1 cellular context compared by ENCODE assay signal in the genomic region with DNA sequence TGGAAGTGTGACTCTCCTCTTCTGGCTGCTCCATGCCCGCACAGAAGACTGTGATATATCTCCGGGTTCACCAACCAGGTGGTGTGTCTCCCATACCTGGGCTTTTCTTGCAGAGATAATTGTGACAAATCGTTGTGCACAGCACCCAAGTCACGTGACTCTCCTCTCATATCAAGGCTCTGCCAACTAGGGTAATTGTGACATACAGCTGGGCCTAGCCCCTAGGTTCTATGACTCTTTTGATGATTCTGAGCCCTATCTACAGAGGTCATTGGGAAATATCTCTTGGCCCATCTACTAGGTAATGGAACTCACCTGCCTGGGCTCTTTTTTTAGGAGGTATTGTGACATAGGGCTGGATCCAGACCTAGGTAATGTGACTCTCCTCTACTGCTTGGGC.
A peak's percentile ranks its signal among the peaks of the same experiment; 100 is the strongest.
TF ChIP-seq lines count a peak whose summit lies in the region.

No MANE protein-coding gene starts in this region.

TF ChIP-seq in K562, 482 proteins besides CTCF, POLR2A, EP300 and RAD21:
- TF ChIP-seq, protein P1, sequence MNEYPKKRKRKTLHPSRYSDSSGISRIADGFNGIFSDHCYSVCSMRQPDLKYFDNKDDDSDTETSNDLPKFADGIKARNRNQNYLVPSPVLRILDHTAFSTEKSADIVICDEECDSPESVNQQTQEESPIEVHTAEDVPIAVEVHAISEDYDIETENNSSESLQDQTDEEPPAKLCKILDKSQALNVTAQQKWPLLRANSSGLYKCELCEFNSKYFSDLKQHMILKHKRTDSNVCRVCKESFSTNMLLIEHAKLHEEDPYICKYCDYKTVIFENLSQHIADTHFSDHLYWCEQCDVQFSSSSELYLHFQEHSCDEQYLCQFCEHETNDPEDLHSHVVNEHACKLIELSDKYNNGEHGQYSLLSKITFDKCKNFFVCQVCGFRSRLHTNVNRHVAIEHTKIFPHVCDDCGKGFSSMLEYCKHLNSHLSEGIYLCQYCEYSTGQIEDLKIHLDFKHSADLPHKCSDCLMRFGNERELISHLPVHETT (CRISPR knock-in tag; conservative IDR thresholded peaks at IDR 0.05 in 1 of 2, IDR thresholded peaks at IDR 0.05 in 1 of 2), result 0 out of 4 replicates have a peak, but pooled peaks of 1 of the 2 experiments have one; percentile 40
- TF ChIP-seq, protein P2, sequence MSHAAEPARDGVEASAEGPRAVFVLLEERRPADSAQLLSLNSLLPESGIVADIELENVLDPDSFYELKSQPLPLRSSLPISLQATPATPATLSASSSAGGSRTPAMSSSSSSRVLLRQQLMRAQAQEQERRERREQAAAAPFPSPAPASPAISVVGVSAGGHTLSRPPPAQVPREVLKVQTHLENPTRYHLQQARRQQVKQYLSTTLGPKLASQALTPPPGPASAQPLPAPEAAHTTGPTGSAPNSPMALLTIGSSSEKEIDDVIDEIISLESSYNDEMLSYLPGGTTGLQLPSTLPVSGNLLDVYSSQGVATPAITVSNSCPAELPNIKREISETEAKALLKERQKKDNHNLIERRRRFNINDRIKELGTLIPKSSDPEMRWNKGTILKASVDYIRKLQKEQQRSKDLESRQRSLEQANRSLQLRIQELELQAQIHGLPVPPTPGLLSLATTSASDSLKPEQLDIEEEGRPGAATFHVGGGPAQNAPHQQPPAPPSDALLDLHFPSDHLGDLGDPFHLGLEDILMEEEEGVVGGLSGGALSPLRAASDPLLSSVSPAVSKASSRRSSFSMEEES (CRISPR knock-in tag; IDR thresholded peaks at IDR 0.05), result peak; percentile 72
- TF ChIP-seq, protein P3, sequence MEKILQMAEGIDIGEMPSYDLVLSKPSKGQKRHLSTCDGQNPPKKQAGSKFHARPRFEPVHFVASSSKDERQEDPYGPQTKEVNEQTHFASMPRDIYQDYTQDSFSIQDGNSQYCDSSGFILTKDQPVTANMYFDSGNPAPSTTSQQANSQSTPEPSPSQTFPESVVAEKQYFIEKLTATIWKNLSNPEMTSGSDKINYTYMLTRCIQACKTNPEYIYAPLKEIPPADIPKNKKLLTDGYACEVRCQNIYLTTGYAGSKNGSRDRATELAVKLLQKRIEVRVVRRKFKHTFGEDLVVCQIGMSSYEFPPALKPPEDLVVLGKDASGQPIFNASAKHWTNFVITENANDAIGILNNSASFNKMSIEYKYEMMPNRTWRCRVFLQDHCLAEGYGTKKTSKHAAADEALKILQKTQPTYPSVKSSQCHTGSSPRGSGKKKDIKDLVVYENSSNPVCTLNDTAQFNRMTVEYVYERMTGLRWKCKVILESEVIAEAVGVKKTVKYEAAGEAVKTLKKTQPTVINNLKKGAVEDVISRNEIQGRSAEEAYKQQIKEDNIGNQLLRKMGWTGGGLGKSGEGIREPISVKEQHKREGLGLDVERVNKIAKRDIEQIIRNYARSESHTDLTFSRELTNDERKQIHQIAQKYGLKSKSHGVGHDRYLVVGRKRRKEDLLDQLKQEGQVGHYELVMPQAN (IDR thresholded peaks at IDR 0.05; ENCODE audit: borderline replicate concordance), result no peak
